ENCODE assay signal across 12 cellular contexts in genomic region chr3:9901967-9902366, GRCh38. TPM values are rescaled to one million over a fixed set of nuclear protein-coding genes. Genes with fewer than 3 reads are reported as not detected.
A peak's percentile ranks its signal among the peaks of the same experiment; 100 is the strongest.
DNase-seq lines count a peak whose midpoint lies in the region; ATAC-seq and TF ChIP-seq lines count a peak whose summit lies in the region.
"Had no signal": no experiment of that assay in that cellular context is flagged by ENCODE, and none has a peak within 500 bp of the region (broad histone marks: within the 10 kb centered on the region; RNA-seq: fewer than 3 reads in every experiment).

No MANE protein-coding gene starts in this region.

- no peak overlapping the region for H2BK5ac ChIP-seq in neuronal stem cell (ENCODE audit: low read length)

- H3K4ac ChIP-seq in neuronal stem cell (ENCODE audit: low read length): no peak overlapping the region

- no peak for TF ChIP-seq CTCF in OCI-LY7 (conservative IDR thresholded peaks at IDR 0.05; ENCODE audit: low read length)
- no peak for TF ChIP-seq CTCF in neural progenitor cell (IDR thresholded peaks at IDR 0.05)

- H3K27ac Mint-ChIP-seq in activated naive CD8-positive, alpha-beta T cell treated with anti-CD3 and anti-CD28 coated beads, Interleukin-2, amount 50 U/mL, for 24 hours: peak overlapping the region; percentile 78
- H3K27ac Mint-ChIP-seq in natural killer cell treated with Interleukin-12 subunit alpha and Interleukin-12 subunit beta and Interleukin-15 and Interleukin-18, amount 100 ng/mL, for 72 hours: peak overlapping the region in 1 of 2 donors; percentile 54
- H3K27ac Mint-ChIP-seq in neural progenitor cell: no peak overlapping the region

- no TSS peak for BruUV-seq in OCI-LY7 (replicated peaks; lab: Mats Ljungman, UMichigan)

- H3K27me3 ChIP-seq in neural progenitor cell (no peaks in the 10 kb centered on the region), neuronal stem cell (ENCODE audit: control insufficient read depth in 3 of 3, insufficient read depth in 3 of 3, low read depth in 1 of 3, low read length in 3 of 3) (no peaks in the 10 kb centered on the region)
- H3K27me3 ChIP-seq: cardiac muscle cell had no signal

- H3K27me3 Mint-ChIP-seq in activated naive CD8-positive, alpha-beta T cell treated with anti-CD3 and anti-CD28 coated beads, Interleukin-2, amount 50 U/mL, for 24 hours: no peaks in the 10 kb centered on the region
- H3K27me3 Mint-ChIP-seq in natural killer cell treated with Interleukin-12 subunit alpha and Interleukin-12 subunit beta and Interleukin-15 and Interleukin-18, amount 100 ng/mL, for 72 hours: no peaks in the 10 kb centered on the region
- no peaks in the 10 kb centered on the region for H3K27me3 Mint-ChIP-seq in neural progenitor cell (ENCODE audit: insufficient read depth, low read depth)

- H3K79me2 ChIP-seq in OCI-LY7 (ENCODE audit: insufficient read depth, low read depth, low read length) (no peaks in the 10 kb centered on the region), neural progenitor cell (ENCODE audit: low read depth) (no peaks in the 10 kb centered on the region)

- H3F3A ChIP-seq in neural progenitor cell (ENCODE audit: low read depth): peaks cover 7% of the 10 kb centered on the region

- H3K27ac ChIP-seq in OCI-LY7 (ENCODE audit: low read depth, low read length, poor library complexity, severe bottlenecking) (no peak overlapping the region), neural progenitor cell (no peak overlapping the region), neuronal stem cell (replicated peaks; ENCODE audit: low read length) (no peak overlapping the region)
- H3K27ac ChIP-seq: cardiac muscle cell, VCaP had no signal

- peaks cover 44% of the 10 kb centered on the region for H3K4me1 Mint-ChIP-seq in activated naive CD8-positive, alpha-beta T cell treated with anti-CD3 and anti-CD28 coated beads, Interleukin-2, amount 50 U/mL, for 24 hours
- H3K4me1 Mint-ChIP-seq in natural killer cell treated with Interleukin-12 subunit alpha and Interleukin-12 subunit beta and Interleukin-15 and Interleukin-18, amount 100 ng/mL, for 72 hours (ENCODE audit: low read depth in 2 of 2): peaks cover 20 to 22% of the 10 kb centered on the region in 2 donors
- peaks cover 9% of the 10 kb centered on the region for H3K4me1 Mint-ChIP-seq in neural progenitor cell

- H3K9me2 ChIP-seq in OCI-LY7 (ENCODE audit: insufficient read depth, low read length): no peaks in the 10 kb centered on the region

- CTCF ChIA-PET in OCI-LY7 (lab: Charles Lee; ENCODE audit: unreplicated experiment): no interaction called here

- no peak overlapping the region for H4K91ac ChIP-seq in neuronal stem cell (ENCODE audit: low read depth, low read length, poor library complexity)

- no CpG with 5 or more reads among the region's 5 CpGs for WGBS in neuronal stem cell (ENCODE audit: extremely low coverage in 2 of 2, insufficient read length in 2 of 2, insufficient replicate concordance in 1 of 2), 2 donors

- H3K9ac ChIP-seq in neural progenitor cell (no peak overlapping the region), neuronal stem cell (ENCODE audit: low read depth, low read length, poor library complexity) (no peak overlapping the region)

- peak; percentile 73 for ATAC-seq in activated naive CD8-positive, alpha-beta T cell treated with anti-CD3 and anti-CD28 coated beads, Interleukin-2, amount 50 U/mL, for 24 hours
- peak; percentile 59 to 61 for ATAC-seq in natural killer cell treated with Interleukin-12 subunit alpha and Interleukin-12 subunit beta and Interleukin-15 and Interleukin-18, amount 100 ng/mL, for 72 hours
- ATAC-seq in GM21529 (IDR thresholded peaks at IDR 0.05; ENCODE audit: unreplicated experiment): no peak

- H3K4me2 ChIP-seq in OCI-LY7 (ENCODE audit: low read length) (0 out of 2 replicates have a peak overlapping the region, but pooled peaks have one; percentile 10), neural progenitor cell (no peak overlapping the region), neuronal stem cell (ENCODE audit: insufficient read depth, low read length, poor library complexity, severe bottlenecking) (no peak overlapping the region)

- H2AFZ ChIP-seq in OCI-LY7 (ENCODE audit: low read length): no peak overlapping the region
- H2AFZ ChIP-seq in neural progenitor cell (replicated peaks): no peak overlapping the region
- H2AFZ ChIP-seq in neuronal stem cell (ENCODE audit: low read length): no peak overlapping the region

- H2AK5ac ChIP-seq in neuronal stem cell (ENCODE audit: low read depth, low read length): no peak overlapping the region

- no peaks in the 10 kb centered on the region for H4K20me1 ChIP-seq in OCI-LY7 (ENCODE audit: insufficient read depth, low read length)
- no peaks in the 10 kb centered on the region for H4K20me1 ChIP-seq in neural progenitor cell (ENCODE audit: low read depth)

- H3K9me3 Mint-ChIP-seq in activated naive CD8-positive, alpha-beta T cell treated with anti-CD3 and anti-CD28 coated beads, Interleukin-2, amount 50 U/mL, for 24 hours: no peaks in the 10 kb centered on the region
- no peaks in the 10 kb centered on the region for H3K9me3 Mint-ChIP-seq in natural killer cell treated with Interleukin-12 subunit alpha and Interleukin-12 subunit beta and Interleukin-15 and Interleukin-18, amount 100 ng/mL, for 72 hours
- H3K9me3 Mint-ChIP-seq in neural progenitor cell: no peaks in the 10 kb centered on the region

- H3K23ac ChIP-seq in neuronal stem cell (ENCODE audit: low read depth, low read length, poor library complexity): no peak overlapping the region

- POLR2A ChIA-PET in OCI-LY7 (lab: Charles Lee): interaction anchor here (0.6 to 0.7 kb wide), 2 partner anchors 12 to 504 kb away, joined by 3 read pairs; no protein-coding TSS in a partner anchor

- H3K14ac ChIP-seq in neuronal stem cell (ENCODE audit: low read length): no peak overlapping the region

- H4K8ac ChIP-seq in neuronal stem cell (ENCODE audit: low read depth, low read length): no peak overlapping the region

- H3K36me3 Mint-ChIP-seq in activated naive CD8-positive, alpha-beta T cell treated with anti-CD3 and anti-CD28 coated beads, Interleukin-2, amount 50 U/mL, for 24 hours (ENCODE audit: low read depth): no peaks in the 10 kb centered on the region
- no peaks in the 10 kb centered on the region for H3K36me3 Mint-ChIP-seq in natural killer cell treated with Interleukin-12 subunit alpha and Interleukin-12 subunit beta and Interleukin-15 and Interleukin-18, amount 100 ng/mL, for 72 hours
- H3K36me3 Mint-ChIP-seq in neural progenitor cell: no peaks in the 10 kb centered on the region

- H3K79me1 ChIP-seq in neuronal stem cell (ENCODE audit: low read depth, low read length): no peaks in the 10 kb centered on the region

- peaks cover 2% of the 10 kb centered on the region; the same call in 1 of the 2 replicates for H3K36me3 ChIP-seq in OCI-LY7 (ENCODE audit: insufficient read depth, low read length)
- H3K36me3 ChIP-seq in neural progenitor cell: no peaks in the 10 kb centered on the region
- no peaks in the 10 kb centered on the region for H3K36me3 ChIP-seq in neuronal stem cell (replicated peaks in 1 of 2; ENCODE audit: control insufficient read depth in 2 of 2, insufficient read depth in 2 of 2, low read length in 2 of 2)
- H3K36me3 ChIP-seq: cardiac muscle cell had no signal

- no peak overlapping the region for H2BK12ac ChIP-seq in neuronal stem cell (ENCODE audit: low read length)

- no peak overlapping the region for H2BK120ac ChIP-seq in neuronal stem cell (ENCODE audit: low read depth, low read length)

- DNase-seq in CMK (ENCODE audit: low read depth) (peak; percentile 66), OCI-LY7 (ENCODE audit: low spot score) (no peak), neural progenitor cell (ENCODE audit: low spot score) (no peak), RPMI8226 (no peak), neuronal stem cell (ENCODE audit: low spot score) (no peak)
- DNase-seq in activated naive CD8-positive, alpha-beta T cell treated with anti-CD3 and anti-CD28 coated beads, Interleukin-2, amount 50 U/mL, for 24 hours: peak; percentile 48
- DNase-seq in natural killer cell treated with Interleukin-12 subunit alpha and Interleukin-12 subunit beta and Interleukin-15 and Interleukin-18, amount 100 ng/mL, for 72 hours (ENCODE audit: low spot score): no peak
- DNase-seq: HCEC 1CT had no signal

- intact Hi-C loops in OCI-LY7 (cut with micrococcal nuclease; ENCODE audit: unreplicated experiment): no loop called here

- peaks cover 7% of the 10 kb centered on the region for H3K4me1 ChIP-seq in OCI-LY7 (ENCODE audit: insufficient read depth, low read length, poor library complexity, severe bottlenecking)
- no peaks in the 10 kb centered on the region for H3K4me1 ChIP-seq in neural progenitor cell
- H3K4me1 ChIP-seq in neuronal stem cell (ENCODE audit: control insufficient read depth in 2 of 2, insufficient read depth in 1 of 2, low read depth in 1 of 2, low read length in 2 of 2): peaks cover 3 to 4% of the 10 kb centered on the region in 2 donors

- H3K4me3 ChIP-seq in OCI-LY7 (ENCODE audit: low read depth, low read length, poor library complexity, severe bottlenecking) (no peak overlapping the region), neural progenitor cell (no peak overlapping the region), neuronal stem cell (ENCODE audit: low read length in 2 of 2) (no peak overlapping the region)
- H3K4me3 ChIP-seq: cardiac muscle cell had no signal

- no peak overlapping the region for H3K18ac ChIP-seq in neuronal stem cell (ENCODE audit: low read length)

- no peak overlapping the region for H2BK15ac ChIP-seq in neuronal stem cell (ENCODE audit: low read length)

- H3K9me3 ChIP-seq in OCI-LY7 (ENCODE audit: low read length): no peaks in the 10 kb centered on the region
- H3K9me3 ChIP-seq in neural progenitor cell (ENCODE audit: low read depth): no peaks in the 10 kb centered on the region
- no peaks in the 10 kb centered on the region for H3K9me3 ChIP-seq in neuronal stem cell (replicated peaks in 1 of 2; ENCODE audit: control insufficient read depth in 2 of 2, insufficient read depth in 1 of 2, low read depth in 1 of 2, low read length in 2 of 2)

- peak overlapping the region; percentile 65 for H3K4me3 Mint-ChIP-seq in activated naive CD8-positive, alpha-beta T cell treated with anti-CD3 and anti-CD28 coated beads, Interleukin-2, amount 50 U/mL, for 24 hours
- peak overlapping the region; percentile 25 for H3K4me3 Mint-ChIP-seq in natural killer cell treated with Interleukin-12 subunit alpha and Interleukin-12 subunit beta and Interleukin-15 and Interleukin-18, amount 100 ng/mL, for 72 hours
- no peak overlapping the region for H3K4me3 Mint-ChIP-seq in neural progenitor cell

RNA-seq across cellular contexts. Expression of gene IL17RE, which starts 0.7 kb away (rescaled TPM):
- total RNA-seq in OCI-LY7 (2014; rRNA removed; shearing (Covaris generic)): 0.06 TPM in 1 of 2 replicates, not detected in the other
- total RNA-seq in OCI-LY7 (2022) (0.53 and 1.1 TPM in 2 replicates), neural progenitor cell (ENCODE audit: low replicate concordance) (0.56 TPM in 1 of 2 replicates, not detected in the other)
- total RNA-seq in natural killer cell treated with Interleukin-12 subunit alpha and Interleukin-12 subunit beta and Interleukin-15 and Interleukin-18, amount 100 ng/mL, for 72 hours: 1 to 10 TPM in 1 of 2 donors, under 1 TPM in 1; 0.48 to 1.9 TPM
- polyA plus RNA-seq in neuronal stem cell (2013, experiment 1 of 2): 0.77 TPM
- polyA plus RNA-seq in neuronal stem cell (2013, experiment 2 of 2): 0.57 TPM

RNA-seq across cellular contexts. Expression of gene JAGN1, which starts 11.6 kb away (rescaled TPM):
- total RNA-seq in OCI-LY7 (2014; rRNA removed; shearing (Covaris generic)): 20.4 and 21.0 TPM in 2 replicates
- total RNA-seq in OCI-LY7 (2022) (29.5 and 32.1 TPM in 2 replicates), neural progenitor cell (ENCODE audit: low replicate concordance) (32.7 and 42.1 TPM in 2 replicates)
- total RNA-seq in natural killer cell treated with Interleukin-12 subunit alpha and Interleukin-12 subunit beta and Interleukin-15 and Interleukin-18, amount 100 ng/mL, for 72 hours: 10 to 100 TPM; 31.8 to 42.8 TPM
- polyA plus RNA-seq in neuronal stem cell (2013, experiment 1 of 2): 23.4 TPM
- polyA plus RNA-seq in neuronal stem cell (2013, experiment 2 of 2): 24.0 TPM

RNA-seq across cellular contexts. Expression of gene IL17RC, which starts 14.9 kb away (rescaled TPM):
- total RNA-seq in OCI-LY7 (2014; rRNA removed; shearing (Covaris generic)): 0.73 TPM in 1 of 2 replicates, not detected in the other
- total RNA-seq in OCI-LY7 (2022) (0.23 TPM in 1 of 2 replicates, not detected in the other), neural progenitor cell (ENCODE audit: low replicate concordance) (3.1 and 6.5 TPM in 2 replicates)
- under 1 TPM; 0.57 to 0.92 TPM for total RNA-seq in natural killer cell treated with Interleukin-12 subunit alpha and Interleukin-12 subunit beta and Interleukin-15 and Interleukin-18, amount 100 ng/mL, for 72 hours
- 5.4 TPM for polyA plus RNA-seq in neuronal stem cell (2013, experiment 1 of 2)
- 6.0 TPM for polyA plus RNA-seq in neuronal stem cell (2013, experiment 2 of 2)
- polyA plus RNA-seq: neural cell had no signal

RNA-seq across cellular contexts. Expression of gene CIDEC, which starts 21.9 kb away (rescaled TPM):
- not detected in 2 replicates for total RNA-seq in OCI-LY7 (2014; rRNA removed; shearing (Covaris generic))
- total RNA-seq in OCI-LY7 (2022) (not detected in 2 replicates), neural progenitor cell (ENCODE audit: low replicate concordance) (not detected in 2 replicates)
- not detected for total RNA-seq in natural killer cell treated with Interleukin-12 subunit alpha and Interleukin-12 subunit beta and Interleukin-15 and Interleukin-18, amount 100 ng/mL, for 72 hours
- polyA plus RNA-seq in neuronal stem cell (2013, experiment 1 of 2): not detected
- polyA plus RNA-seq in neuronal stem cell (2013, experiment 2 of 2): not detected
- total RNA-seq: cardiac muscle cell had no signal
- polyA plus RNA-seq: neural cell had no signal

RNA-seq across cellular contexts. Expression of gene CRELD1, which starts 31.7 kb away (rescaled TPM):
- total RNA-seq in OCI-LY7 (2014; rRNA removed; shearing (Covaris generic)): 23.4 and 28.6 TPM in 2 replicates
- total RNA-seq in OCI-LY7 (2022): 20.9 and 21.6 TPM in 2 replicates
- total RNA-seq in natural killer cell treated with Interleukin-12 subunit alpha and Interleukin-12 subunit beta and Interleukin-15 and Interleukin-18, amount 100 ng/mL, for 72 hours: 10 to 100 TPM; 22.8 to 29.7 TPM
- total RNA-seq in neural progenitor cell (ENCODE audit: low replicate concordance): 14.1 and 28.7 TPM in 2 replicates
- 10.5 TPM for polyA plus RNA-seq in neuronal stem cell (2013, experiment 1 of 2)
- 10.9 TPM for polyA plus RNA-seq in neuronal stem cell (2013, experiment 2 of 2)

Comparison
In these comparisons a context has a peak if more than half of its experiments do, and no peak if none do; other contexts are left out.
1. DNase-seq: peak in CMK (single experiment) and activated naive CD8-positive, alpha-beta T cell treated with anti-CD3 and anti-CD28 coated beads, Interleukin-2, amount 50 U/mL, for 24 hours (single experiment); none in OCI-LY7 (single experiment), natural killer cell treated with Interleukin-12 subunit alpha and Interleukin-12 subunit beta and Interleukin-15 and Interleukin-18, amount 100 ng/mL, for 72 hours (single experiment), neural progenitor cell (single experiment), RPMI8226 (single experiment) and neuronal stem cell (single experiment).